Comparison of ENCODE assay signal across 8 cellular contexts in the genomic region with DNA sequence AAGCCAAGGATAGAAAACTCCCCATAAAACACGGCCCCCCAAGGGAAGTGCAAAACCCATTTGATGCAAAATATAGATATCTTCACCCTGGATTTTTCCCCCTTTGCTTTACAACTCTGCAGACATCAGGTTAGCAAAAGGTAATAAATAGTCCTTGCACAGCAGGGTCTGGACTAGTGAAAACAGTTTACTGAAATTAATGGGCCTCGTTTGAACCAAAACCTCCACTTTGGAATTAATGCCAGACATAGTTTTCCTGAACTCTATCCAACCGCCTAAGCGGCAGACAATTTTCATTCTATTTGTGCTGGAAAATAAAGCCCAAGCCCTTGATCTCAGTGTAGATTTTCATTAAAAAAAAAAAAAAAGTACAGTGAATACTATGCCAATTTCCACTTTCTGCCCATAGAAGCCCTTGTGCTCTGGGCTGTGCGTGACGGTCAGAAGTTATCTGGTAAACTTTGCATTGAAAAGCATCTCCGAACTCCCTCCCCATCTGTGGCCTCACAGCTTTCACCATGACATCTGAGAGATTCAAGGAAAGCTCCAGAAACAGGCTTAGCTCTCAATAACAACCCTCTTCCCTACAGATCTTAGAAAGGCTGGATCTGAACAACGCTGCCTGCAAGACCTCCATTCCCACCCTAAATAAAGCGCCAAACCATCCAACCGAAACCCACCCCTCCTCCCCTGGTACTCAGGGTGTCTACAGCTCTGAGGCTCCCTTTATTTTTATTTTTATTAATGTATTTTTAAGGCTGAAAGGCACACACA. TPM values are rescaled to one million over a fixed set of nuclear protein-coding genes. Genes with fewer than 3 reads are reported as not detected.
DNase-seq lines count a peak whose midpoint lies in the region; ATAC-seq, FAIRE-seq and TF ChIP-seq lines count a peak whose summit lies in the region.

No MANE protein-coding gene starts in this region.

- H3K27me3 ChIP-seq in right atrium auricular region (no peaks in the 10 kb centered on the region), HepG2 (ENCODE audit: control insufficient read depth in 1 of 2, insufficient read depth in 2 of 2, low read length in 2 of 2) (no peaks in the 10 kb centered on the region), tibial nerve (no peaks in the 10 kb centered on the region)

- TF ChIP-seq POLR2A in HepG2 (IDR thresholded peaks at IDR 0.05; ENCODE audit: insufficient read depth in 1 of 2, low read depth in 2 of 2, low read length in 2 of 2): no peak
- TF ChIP-seq POLR2A in tibial nerve (IDR thresholded peaks at IDR 0.05): peak in 1 of 2 donors; percentile 6

- H3K9ac ChIP-seq in HepG2 (ENCODE audit: insufficient read depth, low read depth, low read length): peak overlapping the region; percentile 71

- in situ Hi-C loops in HepG2 (cut with HindIII; ENCODE audit: extremely low pct_ligation_motif_present, low pct_unique_long_range_greater_than_20kb): loop anchor here (5.0 kb wide), 1 partner anchor 72 kb away; no protein-coding TSS in a partner anchor

- POLR2A ChIA-PET in HepG2 (lab: Yijun Ruan, JAX): interaction anchor here (1.0 to 8.8 kb wide), 8 partner anchors 8 to 91 kb away, joined by 3 to 85 read pairs (median 9); a partner anchor contains a TSS

- TF ChIP-seq RAD21 in HepG2 (CRISPR knock-in tag; IDR thresholded peaks at IDR 0.05): no peak

- DNase-seq in right atrium auricular region (ENCODE audit: low spot score) (no peak), Right ventricle myocardium inferior (ENCODE audit: missing footprints) (no peak), NCI-H1105 treated with DMSO at 0.1 percent for 48 hours (lab: John Stamatoyannopoulos, UW) (peak; percentile 66), astrocyte of the hippocampus (ENCODE audit: low read depth, low spot score) (peak; percentile 80), HepG2 (ENCODE audit: low spot score) (no peak), tibial nerve (ENCODE audit: low spot score in 2 of 2) (peak in 1 of 2 donors; percentile 38), LoVo (ENCODE audit: low spot score) (no peak)

- WGBS in HepG2 (ENCODE audit: low lambda C conversion rate): 10% methylated on average over 10 of the region's 10 CpGs
- WGBS in tibial nerve, 2 donors: 1 to 8% methylated on average over 10 of the region's 10 CpGs

- no peaks in the 10 kb centered on the region for H4K20me1 ChIP-seq in HepG2 (ENCODE audit: insufficient read depth, low read length)

- intact Hi-C loops in Right ventricle myocardium inferior (cut with DNase I): loop anchor here (1.0 to 5.0 kb wide), 4 partner anchors 11 to 121 kb away; a partner anchor contains a TSS
- intact Hi-C loops in HepG2 (cut with micrococcal nuclease; ENCODE audit: unreplicated experiment): loop anchor here (1.0 to 5.0 kb wide), 3 partner anchors 17 to 83 kb away; a partner anchor contains a TSS

- FAIRE-seq in HepG2 (lab: Jason Lieb, UNC): no peak

- H3K4me3 ChIP-seq in right atrium auricular region (peak overlapping the region; percentile 23 to 36), HepG2 (replicated peaks in 1 of 3; ENCODE audit: insufficient read depth in 1 of 3, low read depth in 2 of 3, low read length in 3 of 3) (peak overlapping the region; percentile 30 to 67 (median 58); a peak in 5 of 6 replicates), tibial nerve (peak overlapping the region in 2 of 4 donors; percentile 24 to 44)

- H3K36me3 ChIP-seq in right atrium auricular region (no peaks in the 10 kb centered on the region), HepG2 (replicated peaks in 1 of 2; ENCODE audit: control insufficient read depth in 1 of 2, insufficient read depth in 2 of 2, low read length in 2 of 2) (no peaks in the 10 kb centered on the region), tibial nerve (no peaks in the 10 kb centered on the region)

- no peaks in the 10 kb centered on the region for H3K79me2 ChIP-seq in HepG2 (ENCODE audit: insufficient read depth, low read length)

- H3K4me1 ChIP-seq in right atrium auricular region (peaks cover 0 to 85% of the 10 kb centered on the region in 2 donors), HepG2 (ENCODE audit: insufficient read depth, low read length) (peaks cover 85% of the 10 kb centered on the region), tibial nerve (peaks cover 7 to 93% (median 77%) of the 10 kb centered on the region in 4 donors)

- no peaks in the 10 kb centered on the region for H3K9me3 ChIP-seq in right atrium auricular region
- H3K9me3 ChIP-seq in HepG2 (ENCODE audit: low read length): no peaks in the 10 kb centered on the region
- no peaks in the 10 kb centered on the region for H3K9me3 ChIP-seq in tibial nerve

- TF ChIP-seq EP300 in HepG2 (IDR thresholded peaks at IDR 0.05; ENCODE audit: low read depth in 2 of 2, low read length in 2 of 2) (no peak), HepG2 (CRISPR knock-in tag; IDR thresholded peaks at IDR 0.05; ENCODE audit: borderline replicate concordance) (no peak), tibial nerve (IDR thresholded peaks at IDR 0.05) (no peak)

- TF ChIP-seq CTCF in right atrium auricular region (IDR thresholded peaks at IDR 0.05) (no peak), HepG2 (CRISPR knock-in tag; IDR thresholded peaks at IDR 0.05) (no peak), tibial nerve (IDR thresholded peaks at IDR 0.05) (no peak)

- H2AFZ ChIP-seq in HepG2 (ENCODE audit: low read length): no peak overlapping the region

- H3K4me2 ChIP-seq in HepG2 (ENCODE audit: low read depth, low read length): peak overlapping the region; percentile 94

- H3K27ac ChIP-seq in right atrium auricular region (peak overlapping the region; percentile 91 to 98), HepG2 (ENCODE audit: extremely low read length, insufficient read depth, low read length) (peak overlapping the region; percentile 84), tibial nerve (peak overlapping the region; percentile 83 to 99 (median 91))

- ATAC-seq in Right ventricle myocardium inferior (no peak), HepG2 (peak; percentile 9; the same call in 2 of the 3 replicates), GM21367 (IDR thresholded peaks at IDR 0.05; ENCODE audit: unreplicated experiment) (no peak)

- CTCF ChIA-PET in HepG2 (lab: Yijun Ruan, JAX; ENCODE audit: low intra/inter-chr PET ratio, low total read pairs): interaction anchor here (1.2 kb wide), 1 partner anchor 14 kb away, joined by 3 read pairs; no protein-coding TSS in a partner anchor

- no TSS peak for BruUV-seq in HepG2 (replicated peaks; lab: Mats Ljungman, UMichigan)

TF ChIP-seq in HepG2, 621 proteins besides CTCF, POLR2A, EP300 and RAD21 (continues in another document):
- TF ChIP-seq ZNF24 (IDR thresholded peaks at IDR 0.05): no peak
- TF ChIP-seq ZSCAN30 (CRISPR knock-in tag; IDR thresholded peaks at IDR 0.05): no peak

RNA-seq across cellular contexts. Expression of a gene that starts 11.0 kb away (rescaled TPM):
- total RNA-seq in right atrium auricular region (10 to 100 TPM; 42.0 to 51.1 TPM), Right ventricle myocardium inferior (41.1 TPM), HepG2 (2016; rRNA removed; fragmentation: Illumina TruSeq; extraction: Trizol) (6.2 and 8.4 TPM in 2 replicates), tibial nerve (10 to 100 TPM; 52.4 to 69.2 (median 60.7) TPM)
- total RNA-seq in HepG2 (2016; cell fraction: cytosol; rRNA removed; fragmentation: Illumina TruSeq; extraction: Trizol; ENCODE audit: low read depth): 0.88 and 1.1 TPM in 2 replicates
- total RNA-seq in HepG2 (2016; cell fraction: insoluble cytoplasmic fraction; rRNA removed; fragmentation: Illumina TruSeq; extraction: Trizol): 6.2 and 7.9 TPM in 2 replicates
- total RNA-seq in HepG2 (2016; cell fraction: membrane; rRNA removed; fragmentation: Illumina TruSeq; extraction: Trizol): 3.5 and 4.3 TPM in 2 replicates
- 5.8 and 6.6 TPM in 2 replicates for total RNA-seq in HepG2 (2016; cell fraction: nucleus; rRNA removed; fragmentation: Illumina TruSeq; extraction: Trizol)
- 6.6 and 7.8 TPM in 2 replicates for polyA plus RNA-seq in HepG2 (2011; rRNA removed)
- 6.1 and 8.5 TPM in 2 replicates for polyA plus RNA-seq in HepG2 (2011; cell fraction: cytosol; rRNA removed)
- 9.9 and 12.0 TPM in 2 replicates for polyA plus RNA-seq in HepG2 (2011; cell fraction: nucleus; rRNA removed)
- polyA plus RNA-seq in HepG2 (2012): 13.5 and 21.1 TPM in 2 replicates
- polyA plus RNA-seq in HepG2 (2016; cell fraction: cytosol; fragmentation: Illumina TruSeq; extraction: Trizol; ENCODE audit: low read depth): 0.57 and 0.58 TPM in 2 replicates
- polyA plus RNA-seq in HepG2 (2016; cell fraction: insoluble cytoplasmic fraction; fragmentation: Illumina TruSeq; extraction: Trizol; ENCODE audit: low read depth): 8.8 and 10.6 TPM in 2 replicates
- 2.4 and 2.6 TPM in 2 replicates for polyA plus RNA-seq in HepG2 (2016; cell fraction: membrane; fragmentation: Illumina TruSeq; extraction: Trizol; ENCODE audit: low read depth)
- 9.6 and 10.7 TPM in 2 replicates for polyA plus RNA-seq in HepG2 (2016; cell fraction: nucleus; fragmentation: Illumina TruSeq; extraction: Trizol; ENCODE audit: insufficient read depth, low read depth)
- 5.2 and 20.2 TPM in 2 replicates for polyA minus RNA-seq in HepG2 (2011; rRNA and poly(A)+ RNA removed; ENCODE audit: low replicate concordance)
- polyA minus RNA-seq in HepG2 (2011; cell fraction: cytosol; rRNA and poly(A)+ RNA removed): 14.8 and 18.3 TPM in 2 replicates
- polyA minus RNA-seq in HepG2 (2011; cell fraction: nucleus; rRNA and poly(A)+ RNA removed): 5.8 and 8.6 TPM in 2 replicates

RNA-seq across cellular contexts. Expression of a gene that starts 58.6 kb away (rescaled TPM):
- total RNA-seq in right atrium auricular region: 10 to 100 TPM; 64.7 to 87.8 TPM
- total RNA-seq in Right ventricle myocardium inferior: 72.7 TPM
- total RNA-seq in HepG2 (2016; rRNA removed; fragmentation: Illumina TruSeq; extraction: Trizol): 13.9 and 18.4 TPM in 2 replicates
- total RNA-seq in HepG2 (2016; cell fraction: cytosol; rRNA removed; fragmentation: Illumina TruSeq; extraction: Trizol; ENCODE audit: low read depth): 1.6 and 1.7 TPM in 2 replicates
- total RNA-seq in HepG2 (2016; cell fraction: insoluble cytoplasmic fraction; rRNA removed; fragmentation: Illumina TruSeq; extraction: Trizol): 12.8 and 18.2 TPM in 2 replicates
- 9.4 and 10.0 TPM in 2 replicates for total RNA-seq in HepG2 (2016; cell fraction: membrane; rRNA removed; fragmentation: Illumina TruSeq; extraction: Trizol)
- total RNA-seq in HepG2 (2016; cell fraction: nucleus; rRNA removed; fragmentation: Illumina TruSeq; extraction: Trizol): 8.0 and 10.3 TPM in 2 replicates
- 6.0 and 7.6 TPM in 2 replicates for polyA plus RNA-seq in HepG2 (2011; rRNA removed)
- 4.8 and 5.6 TPM in 2 replicates for polyA plus RNA-seq in HepG2 (2011; cell fraction: cytosol; rRNA removed)
- polyA plus RNA-seq in HepG2 (2011; cell fraction: nucleus; rRNA removed): 3.6 and 4.9 TPM in 2 replicates
- polyA plus RNA-seq in HepG2 (2012): 4.0 and 4.3 TPM in 2 replicates
- polyA plus RNA-seq in HepG2 (2016; cell fraction: cytosol; fragmentation: Illumina TruSeq; extraction: Trizol; ENCODE audit: low read depth): 0.84 and 0.93 TPM in 2 replicates
- 12.4 and 12.8 TPM in 2 replicates for polyA plus RNA-seq in HepG2 (2016; cell fraction: insoluble cytoplasmic fraction; fragmentation: Illumina TruSeq; extraction: Trizol; ENCODE audit: low read depth)
- polyA plus RNA-seq in HepG2 (2016; cell fraction: membrane; fragmentation: Illumina TruSeq; extraction: Trizol; ENCODE audit: low read depth): 3.3 and 4.4 TPM in 2 replicates
- 10.3 and 11.4 TPM in 2 replicates for polyA plus RNA-seq in HepG2 (2016; cell fraction: nucleus; fragmentation: Illumina TruSeq; extraction: Trizol; ENCODE audit: insufficient read depth, low read depth)
- 11.9 and 19.0 TPM in 2 replicates for polyA minus RNA-seq in HepG2 (2011; rRNA and poly(A)+ RNA removed; ENCODE audit: low replicate concordance)
- polyA minus RNA-seq in HepG2 (2011; cell fraction: cytosol; rRNA and poly(A)+ RNA removed): 6.0 and 6.7 TPM in 2 replicates
- 5.9 and 7.2 TPM in 2 replicates for polyA minus RNA-seq in HepG2 (2011; cell fraction: nucleus; rRNA and poly(A)+ RNA removed)
- 10 to 100 TPM; 38.1 to 76.7 (median 41.5) TPM for total RNA-seq in tibial nerve

Comparison
In these comparisons a context has a peak if more than half of its experiments do, and no peak if none do; other contexts are left out.
1. DNase-seq: peak in NCI-H1105 treated with DMSO at 0.1 percent for 48 hours (single experiment) and astrocyte of the hippocampus (single experiment); none in right atrium auricular region (single experiment), Right ventricle myocardium inferior (single experiment), HepG2 (single experiment) and LoVo (single experiment).
2. Peak in every context shown above with its lines, with median percentiles within 50 percentile points of each other: H3K27ac ChIP-seq.